ENCODE assay signal across 1 cellular context in the genomic region with DNA sequence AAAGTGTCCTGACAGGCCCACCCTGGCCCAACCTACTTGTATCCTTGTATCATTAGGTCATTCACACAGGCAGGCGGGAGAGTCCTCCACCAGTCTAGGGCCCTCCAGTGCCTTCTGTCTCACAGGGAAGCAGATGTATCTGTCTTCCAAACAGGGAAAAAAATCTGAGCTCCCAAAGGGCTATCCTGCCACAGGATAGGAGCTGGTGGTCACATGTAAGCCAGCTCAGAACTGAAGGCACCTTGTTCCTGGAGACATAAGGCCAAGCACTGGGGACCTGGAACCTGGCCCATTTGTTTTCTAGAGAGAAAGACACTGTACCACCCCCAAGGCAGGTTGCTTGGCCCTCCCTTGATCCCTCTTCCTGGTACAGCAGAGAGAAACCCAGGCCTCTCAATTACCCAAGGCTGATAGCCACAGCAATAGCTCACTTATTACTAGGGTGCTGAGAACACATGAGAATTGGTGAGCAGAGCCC.
TF ChIP-seq lines count a peak whose summit lies in the region.

No MANE protein-coding gene starts in this region.

TF ChIP-seq in SK-N-SH treated with all-trans-retinoic acid at 6 μM for 48 hours, 23 proteins besides CTCF, POLR2A, EP300 and RAD21 (continued from another document):
- TF ChIP-seq, protein P1, sequence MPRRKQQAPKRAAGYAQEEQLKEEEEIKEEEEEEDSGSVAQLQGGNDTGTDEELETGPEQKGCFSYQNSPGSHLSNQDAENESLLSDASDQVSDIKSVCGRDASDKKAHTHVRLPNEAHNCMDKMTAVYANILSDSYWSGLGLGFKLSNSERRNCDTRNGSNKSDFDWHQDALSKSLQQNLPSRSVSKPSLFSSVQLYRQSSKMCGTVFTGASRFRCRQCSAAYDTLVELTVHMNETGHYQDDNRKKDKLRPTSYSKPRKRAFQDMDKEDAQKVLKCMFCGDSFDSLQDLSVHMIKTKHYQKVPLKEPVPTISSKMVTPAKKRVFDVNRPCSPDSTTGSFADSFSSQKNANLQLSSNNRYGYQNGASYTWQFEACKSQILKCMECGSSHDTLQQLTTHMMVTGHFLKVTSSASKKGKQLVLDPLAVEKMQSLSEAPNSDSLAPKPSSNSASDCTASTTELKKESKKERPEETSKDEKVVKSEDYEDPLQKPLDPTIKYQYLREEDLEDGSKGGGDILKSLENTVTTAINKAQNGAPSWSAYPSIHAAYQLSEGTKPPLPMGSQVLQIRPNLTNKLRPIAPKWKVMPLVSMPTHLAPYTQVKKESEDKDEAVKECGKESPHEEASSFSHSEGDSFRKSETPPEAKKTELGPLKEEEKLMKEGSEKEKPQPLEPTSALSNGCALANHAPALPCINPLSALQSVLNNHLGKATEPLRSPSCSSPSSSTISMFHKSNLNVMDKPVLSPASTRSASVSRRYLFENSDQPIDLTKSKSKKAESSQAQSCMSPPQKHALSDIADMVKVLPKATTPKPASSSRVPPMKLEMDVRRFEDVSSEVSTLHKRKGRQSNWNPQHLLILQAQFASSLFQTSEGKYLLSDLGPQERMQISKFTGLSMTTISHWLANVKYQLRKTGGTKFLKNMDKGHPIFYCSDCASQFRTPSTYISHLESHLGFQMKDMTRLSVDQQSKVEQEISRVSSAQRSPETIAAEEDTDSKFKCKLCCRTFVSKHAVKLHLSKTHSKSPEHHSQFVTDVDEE (CRISPR knock-in tag; IDR thresholded peaks at IDR 0.05): no peak
- TF ChIP-seq ZFP3 (CRISPR knock-in tag; IDR thresholded peaks at IDR 0.05): no peak
- no peak for TF ChIP-seq PPARA (CRISPR knock-in tag; IDR thresholded peaks at IDR 0.05; ENCODE audit: borderline replicate concordance)
- TF ChIP-seq, protein P2, sequence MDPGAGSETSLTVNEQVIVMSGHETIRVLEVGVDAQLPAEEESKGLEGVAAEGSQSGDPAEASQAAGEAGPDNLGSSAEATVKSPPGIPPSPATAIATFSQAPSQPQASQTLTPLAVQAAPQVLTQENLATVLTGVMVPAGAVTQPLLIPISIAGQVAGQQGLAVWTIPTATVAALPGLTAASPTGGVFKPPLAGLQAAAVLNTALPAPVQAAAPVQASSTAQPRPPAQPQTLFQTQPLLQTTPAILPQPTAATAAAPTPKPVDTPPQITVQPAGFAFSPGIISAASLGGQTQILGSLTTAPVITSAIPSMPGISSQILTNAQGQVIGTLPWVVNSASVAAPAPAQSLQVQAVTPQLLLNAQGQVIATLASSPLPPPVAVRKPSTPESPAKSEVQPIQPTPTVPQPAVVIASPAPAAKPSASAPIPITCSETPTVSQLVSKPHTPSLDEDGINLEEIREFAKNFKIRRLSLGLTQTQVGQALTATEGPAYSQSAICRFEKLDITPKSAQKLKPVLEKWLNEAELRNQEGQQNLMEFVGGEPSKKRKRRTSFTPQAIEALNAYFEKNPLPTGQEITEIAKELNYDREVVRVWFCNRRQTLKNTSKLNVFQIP (CRISPR knock-in tag; IDR thresholded peaks at IDR 0.05; ENCODE audit: borderline replicate concordance, low read depth): no peak
- no peak for TF ChIP-seq ZNF8 (CRISPR knock-in tag; IDR thresholded peaks at IDR 0.05)
- TF ChIP-seq ZFP30 (CRISPR knock-in tag; IDR thresholded peaks at IDR 0.05): no peak
- TF ChIP-seq, protein P3, sequence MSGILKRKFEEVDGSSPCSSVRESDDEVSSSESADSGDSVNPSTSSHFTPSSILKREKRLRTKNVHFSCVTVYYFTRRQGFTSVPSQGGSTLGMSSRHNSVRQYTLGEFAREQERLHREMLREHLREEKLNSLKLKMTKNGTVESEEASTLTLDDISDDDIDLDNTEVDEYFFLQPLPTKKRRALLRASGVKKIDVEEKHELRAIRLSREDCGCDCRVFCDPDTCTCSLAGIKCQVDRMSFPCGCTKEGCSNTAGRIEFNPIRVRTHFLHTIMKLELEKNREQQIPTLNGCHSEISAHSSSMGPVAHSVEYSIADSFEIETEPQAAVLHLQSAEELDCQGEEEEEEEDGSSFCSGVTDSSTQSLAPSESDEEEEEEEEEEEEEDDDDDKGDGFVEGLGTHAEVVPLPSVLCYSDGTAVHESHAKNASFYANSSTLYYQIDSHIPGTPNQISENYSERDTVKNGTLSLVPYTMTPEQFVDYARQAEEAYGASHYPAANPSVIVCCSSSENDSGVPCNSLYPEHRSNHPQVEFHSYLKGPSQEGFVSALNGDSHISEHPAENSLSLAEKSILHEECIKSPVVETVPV (CRISPR knock-in tag; IDR thresholded peaks at IDR 0.05): no peak
- no peak for TF ChIP-seq TOX (CRISPR knock-in tag; IDR thresholded peaks at IDR 0.05; ENCODE audit: borderline replicate concordance)
- TF ChIP-seq, protein P4, sequence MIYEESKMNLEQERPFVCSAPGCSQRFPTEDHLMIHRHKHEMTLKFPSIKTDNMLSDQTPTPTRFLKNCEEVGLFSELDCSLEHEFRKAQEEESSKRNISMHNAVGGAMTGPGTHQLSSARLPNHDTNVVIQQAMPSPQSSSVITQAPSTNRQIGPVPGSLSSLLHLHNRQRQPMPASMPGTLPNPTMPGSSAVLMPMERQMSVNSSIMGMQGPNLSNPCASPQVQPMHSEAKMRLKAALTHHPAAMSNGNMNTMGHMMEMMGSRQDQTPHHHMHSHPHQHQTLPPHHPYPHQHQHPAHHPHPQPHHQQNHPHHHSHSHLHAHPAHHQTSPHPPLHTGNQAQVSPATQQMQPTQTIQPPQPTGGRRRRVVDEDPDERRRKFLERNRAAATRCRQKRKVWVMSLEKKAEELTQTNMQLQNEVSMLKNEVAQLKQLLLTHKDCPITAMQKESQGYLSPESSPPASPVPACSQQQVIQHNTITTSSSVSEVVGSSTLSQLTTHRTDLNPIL (CRISPR knock-in tag; IDR thresholded peaks at IDR 0.05; ENCODE audit: low read depth): no peak
- TF ChIP-seq GLIS3 (CRISPR knock-in tag; IDR thresholded peaks at IDR 0.05): no peak
- TF ChIP-seq ARNTL (CRISPR knock-in tag; IDR thresholded peaks at IDR 0.05; ENCODE audit: borderline replicate concordance, low read depth): no peak
- TF ChIP-seq RARB (CRISPR knock-in tag; IDR thresholded peaks at IDR 0.05): no peak
